1 cellular context compared by ENCODE assay signal in genomic region chr1:28518000-28518744, GRCh38.
TF ChIP-seq lines count a peak whose summit lies in the region.

No MANE protein-coding gene starts in this region.

TF ChIP-seq in HepG2, 621 proteins besides CTCF, POLR2A, EP300 and RAD21 (continued from another document and continues in another):
- no peak for TF ChIP-seq ZNF597 (CRISPR knock-in tag; IDR thresholded peaks at IDR 0.05)
- no peak for TF ChIP-seq IKZF1 (IDR thresholded peaks at IDR 0.05)
- TF ChIP-seq ZNF609 (CRISPR knock-in tag; IDR thresholded peaks at IDR 0.05; ENCODE audit: borderline replicate concordance), result no peak
- no peak for TF ChIP-seq ATF3 (CRISPR knock-in tag; IDR thresholded peaks at IDR 0.05)
- peak; percentile 25; the same call in 1 of the 2 replicates for TF ChIP-seq NCOA2 (CRISPR knock-in tag; IDR thresholded peaks at IDR 0.05)
- peak; percentile 75 for TF ChIP-seq MAX (IDR thresholded peaks at IDR 0.05)
- peak; percentile 55; the same call in 1 of the 2 replicates for TF ChIP-seq TAF1 (CRISPR knock-in tag; IDR thresholded peaks at IDR 0.05)
- no peak for TF ChIP-seq ZFP82 (CRISPR knock-in tag; IDR thresholded peaks at IDR 0.05; ENCODE audit: borderline replicate concordance)
- peak in 1 of 2 experiments; percentile 16; a peak in 1 of 4 replicates for TF ChIP-seq REST (IDR thresholded peaks at IDR 0.05; ENCODE audit: borderline replicate concordance in 1 of 2, low read depth in 1 of 2, low read length in 2 of 2)
- no peak for TF ChIP-seq PHF20 (CRISPR knock-in tag; IDR thresholded peaks at IDR 0.05)
- TF ChIP-seq ZNF510 (CRISPR knock-in tag; IDR thresholded peaks at IDR 0.05; ENCODE audit: low read depth), result no peak
- TF ChIP-seq NBN (conservative IDR thresholded peaks at IDR 0.05), result no peak
- no peak; the same call in 1 of the 2 replicates for TF ChIP-seq ZNF124 (CRISPR knock-in tag; IDR thresholded peaks at IDR 0.05)
- TF ChIP-seq ZNF333 (CRISPR knock-in tag; IDR thresholded peaks at IDR 0.05; ENCODE audit: borderline replicate concordance), result no peak; the same call in 1 of the 2 replicates
- no peak for TF ChIP-seq ZNF296 (CRISPR knock-in tag; conservative IDR thresholded peaks at IDR 0.05)
- peak; percentile 57 for TF ChIP-seq ARID5B (CRISPR knock-in tag; IDR thresholded peaks at IDR 0.05)
- peak; percentile 77; the same call in 1 of the 2 replicates for TF ChIP-seq ZNF160 (CRISPR knock-in tag; IDR thresholded peaks at IDR 0.05)
- TF ChIP-seq HES4 (CRISPR knock-in tag; IDR thresholded peaks at IDR 0.05; ENCODE audit: borderline replicate concordance), result no peak
- TF ChIP-seq RFX1 (IDR thresholded peaks at IDR 0.05), result no peak
- no peak for TF ChIP-seq WIZ (CRISPR knock-in tag; IDR thresholded peaks at IDR 0.05)
- TF ChIP-seq EEA1 (CRISPR knock-in tag; IDR thresholded peaks at IDR 0.05; ENCODE audit: borderline replicate concordance), result 0 out of 2 replicates have a peak, but pooled peaks have one; percentile 41
- TF ChIP-seq GATA4 (IDR thresholded peaks at IDR 0.05; ENCODE audit: borderline replicate concordance, low read depth), result peak; percentile 50; the same call in 1 of the 2 replicates
- no peak for TF ChIP-seq ZNF121 (CRISPR knock-in tag; IDR thresholded peaks at IDR 0.05)
- no peak for TF ChIP-seq ZNF317 (CRISPR knock-in tag; IDR thresholded peaks at IDR 0.05)
- TF ChIP-seq IKZF4 (CRISPR knock-in tag; IDR thresholded peaks at IDR 0.05; ENCODE audit: borderline replicate concordance, low read depth, not compliant biosample characterization), result peak; percentile 87
- TF ChIP-seq ELF4 (CRISPR knock-in tag; IDR thresholded peaks at IDR 0.05; ENCODE audit: borderline replicate concordance), result no peak
- TF ChIP-seq BATF2 (CRISPR knock-in tag; IDR thresholded peaks at IDR 0.05), result no peak
- TF ChIP-seq ZNF484 (CRISPR knock-in tag; IDR thresholded peaks at IDR 0.05; ENCODE audit: borderline replicate concordance, low read depth), result no peak
- no peak for TF ChIP-seq SNRNP70 (IDR thresholded peaks at IDR 0.05; ENCODE audit: low read depth, low read length)
- no peak; the same call in 1 of the 2 replicates for TF ChIP-seq MEIS2 (CRISPR knock-in tag; IDR thresholded peaks at IDR 0.05)
- no peak for TF ChIP-seq CBX5 (CRISPR knock-in tag; IDR thresholded peaks at IDR 0.05; ENCODE audit: borderline replicate concordance)
- peak; percentile 65; the same call in 1 of the 2 replicates for TF ChIP-seq TBX2 (CRISPR knock-in tag; IDR thresholded peaks at IDR 0.05; ENCODE audit: borderline replicate concordance)
- no peak for TF ChIP-seq SMARCC2 (IDR thresholded peaks at IDR 0.05)
- TF ChIP-seq PAF1 (CRISPR knock-in tag; IDR thresholded peaks at IDR 0.05), result peak; percentile 81
- TF ChIP-seq ZNF337 (CRISPR knock-in tag; IDR thresholded peaks at IDR 0.05; ENCODE audit: borderline replicate concordance, low read depth), result no peak
- TF ChIP-seq YEATS4 (CRISPR knock-in tag; IDR thresholded peaks at IDR 0.05; ENCODE audit: borderline replicate concordance), result peak; percentile 75; the same call in 1 of the 2 replicates
- TF ChIP-seq EHMT2 (IDR thresholded peaks at IDR 0.05; ENCODE audit: borderline replicate concordance, low read depth, low read length), result no peak
- TF ChIP-seq SKIL (CRISPR knock-in tag; IDR thresholded peaks at IDR 0.05; ENCODE audit: borderline replicate concordance), result no peak
- TF ChIP-seq CCDC6 (CRISPR knock-in tag; IDR thresholded peaks at IDR 0.05), result no peak
- no peak for TF ChIP-seq GATAD2A (CRISPR knock-in tag; IDR thresholded peaks at IDR 0.05)
- TF ChIP-seq SALL2 (CRISPR knock-in tag; IDR thresholded peaks at IDR 0.05), result peak; percentile 72; the same call in 1 of the 2 replicates
- TF ChIP-seq RARG (CRISPR knock-in tag; IDR thresholded peaks at IDR 0.05; ENCODE audit: low read depth), result no peak
- no peak for TF ChIP-seq ZNF513 (CRISPR knock-in tag; conservative IDR thresholded peaks at IDR 0.05)
- no peak for TF ChIP-seq CBX2 (IDR thresholded peaks at IDR 0.05; ENCODE audit: low read depth, low read length)
- TF ChIP-seq CBX2 (CRISPR knock-in tag; IDR thresholded peaks at IDR 0.05; ENCODE audit: low read depth), result no peak
- TF ChIP-seq TEAD2 (CRISPR knock-in tag; IDR thresholded peaks at IDR 0.05), result no peak
- TF ChIP-seq NFKB2 (CRISPR knock-in tag; IDR thresholded peaks at IDR 0.05; ENCODE audit: borderline replicate concordance), result peak; percentile 77; the same call in 1 of the 2 replicates
- no peak for TF ChIP-seq PCBP2 (optimal IDR thresholded peaks at IDR 0.05; ENCODE audit: low read depth, low read length, poor library complexity, severe bottlenecking)
- no peak; the same call in none of the 2 replicates for TF ChIP-seq BRD4 (CRISPR knock-in tag; IDR thresholded peaks at IDR 0.05)
- no peak for TF ChIP-seq NFATC3 (CRISPR knock-in tag; IDR thresholded peaks at IDR 0.05)
